In the genomic region with DNA sequence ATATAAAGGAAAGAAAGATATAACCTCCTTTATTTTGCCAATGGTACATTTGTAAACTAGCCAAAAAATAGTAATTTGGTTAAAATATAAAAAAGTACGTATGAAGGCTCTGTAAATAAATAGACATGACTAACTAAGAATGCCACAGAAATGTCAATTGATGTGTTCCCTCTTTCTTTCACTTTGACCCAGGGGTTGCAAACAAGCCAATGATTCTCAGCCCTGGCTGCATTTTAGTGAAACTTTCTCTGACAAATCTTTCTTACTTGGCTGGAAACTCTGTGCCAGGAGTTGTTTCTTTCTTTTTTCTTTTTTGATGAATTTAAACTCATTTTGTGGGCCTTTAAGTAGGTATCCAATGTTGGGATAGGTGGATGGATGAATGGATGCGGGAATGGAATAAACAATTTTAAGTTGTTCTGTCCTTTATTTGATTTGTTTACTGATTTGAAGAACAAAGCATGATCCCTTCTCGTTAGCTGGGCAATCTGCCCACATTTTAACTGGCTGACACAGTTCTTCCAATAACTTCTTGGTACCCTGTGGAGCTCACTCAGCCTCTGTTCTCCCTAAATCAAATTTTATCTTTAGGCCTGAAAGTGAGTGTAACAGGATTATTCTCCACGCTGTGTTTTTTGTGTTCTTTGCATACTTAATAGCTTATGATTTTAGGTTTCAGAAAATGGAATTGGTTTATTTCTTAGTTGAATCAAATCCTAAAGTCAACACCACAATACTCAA, we compare ENCODE assay signal across 12 cellular contexts. TPM values are rescaled to one million over a fixed set of nuclear protein-coding genes. Genes with fewer than 3 reads are reported as not detected.
A peak's percentile ranks its signal among the peaks of the same experiment; 100 is the strongest.
DNase-seq lines count a peak whose midpoint lies in the region; ATAC-seq, FAIRE-seq and TF ChIP-seq lines count a peak whose summit lies in the region.
"Had no signal": no experiment of that assay in that cellular context is flagged by ENCODE, and none has a peak within 500 bp of the region (broad histone marks: within the 10 kb centered on the region; RNA-seq: fewer than 3 reads in every experiment).

No MANE protein-coding gene starts in this region.

- TF ChIP-seq CTCF in astrocyte (IDR thresholded peaks at IDR 0.05; ENCODE audit: insufficient read depth, low read depth, low read length) (no peak), kidney (IDR thresholded peaks at IDR 0.05; ENCODE audit: borderline replicate concordance, extremely low read depth, insufficient read depth) (no peak), testis (IDR thresholded peaks at IDR 0.05) (no peak)

- H3K4me3 ChIP-seq in astrocyte (ENCODE audit: insufficient read depth, low read depth, low read length) (no peak overlapping the region), kidney (ENCODE audit: low read length in 2 of 2) (peak overlapping the region in 1 of 2 donors; percentile 0), testis (no peak overlapping the region)

- H3K4me1 ChIP-seq in astrocyte (ENCODE audit: insufficient read depth, low read length) (peaks cover 4% of the 10 kb centered on the region), kidney (ENCODE audit: control insufficient read depth in 1 of 2, insufficient read depth in 1 of 2, low read depth in 1 of 2, low read length in 2 of 2) (peaks cover 0 to 4% of the 10 kb centered on the region in 2 donors), testis (no peaks in the 10 kb centered on the region)

- no peaks in the 10 kb centered on the region for H3K36me3 Mint-ChIP-seq in astrocyte (ENCODE audit: low read depth, unreplicated experiment)
- H3K36me3 Mint-ChIP-seq in activated naive CD8-positive, alpha-beta T cell treated with anti-CD3 and anti-CD28 coated beads for 36 hours = no peaks in the 10 kb centered on the region
- H3K36me3 Mint-ChIP-seq: activated naive CD8-positive, alpha-beta T cell treated with anti-CD3 and anti-CD28 coated beads, Interleukin-2, amount 10 ng/mL, durations not matched to agents 7 days and 5 days had no signal

- no peaks in the 10 kb centered on the region for H3K4me1 Mint-ChIP-seq in astrocyte (ENCODE audit: low read depth, unreplicated experiment)
- H3K4me1 Mint-ChIP-seq in activated naive CD8-positive, alpha-beta T cell treated with anti-CD3 and anti-CD28 coated beads for 36 hours = no peaks in the 10 kb centered on the region
- H3K4me1 Mint-ChIP-seq: activated naive CD8-positive, alpha-beta T cell treated with anti-CD3 and anti-CD28 coated beads, Interleukin-2, amount 10 ng/mL, durations not matched to agents 7 days and 5 days had no signal

- no peaks in the 10 kb centered on the region for H4K20me1 ChIP-seq in astrocyte (ENCODE audit: insufficient read depth, low read length)

- H3K9ac ChIP-seq in astrocyte (ENCODE audit: low read length) (no peak overlapping the region), kidney (ENCODE audit: low read length in 2 of 2) (no peak overlapping the region)

- H2AFZ ChIP-seq in astrocyte (ENCODE audit: low read depth, low read length) = no peak overlapping the region

- ATAC-seq in HG02763 (IDR thresholded peaks at IDR 0.05; ENCODE audit: unreplicated experiment) (no peak), HG02642 (IDR thresholded peaks at IDR 0.05; ENCODE audit: poor library complexity, unreplicated experiment) (no peak)

- no peak overlapping the region for H3K27ac Mint-ChIP-seq in astrocyte (ENCODE audit: unreplicated experiment)
- H3K27ac Mint-ChIP-seq in activated naive CD8-positive, alpha-beta T cell treated with anti-CD3 and anti-CD28 coated beads for 36 hours = no peak overlapping the region
- H3K27ac Mint-ChIP-seq: activated naive CD8-positive, alpha-beta T cell treated with anti-CD3 and anti-CD28 coated beads, Interleukin-2, amount 10 ng/mL, durations not matched to agents 7 days and 5 days had no signal

- WGBS in testis, 2 donors = 35 to 37% methylated on average over 4 of the region's 4 CpGs

- no peak overlapping the region for H3K4me3 Mint-ChIP-seq in astrocyte (ENCODE audit: unreplicated experiment)
- H3K4me3 Mint-ChIP-seq in activated naive CD8-positive, alpha-beta T cell treated with anti-CD3 and anti-CD28 coated beads for 36 hours = no peak overlapping the region
- H3K4me3 Mint-ChIP-seq: activated naive CD8-positive, alpha-beta T cell treated with anti-CD3 and anti-CD28 coated beads, Interleukin-2, amount 10 ng/mL, durations not matched to agents 7 days and 5 days had no signal

- no peaks in the 10 kb centered on the region for H3K79me2 ChIP-seq in astrocyte (ENCODE audit: insufficient read depth, low read length)

- H3K36me3 ChIP-seq in astrocyte (ENCODE audit: insufficient read depth, low read length) (no peaks in the 10 kb centered on the region), kidney (ENCODE audit: control insufficient read depth in 1 of 2, insufficient read depth in 2 of 2, low read length in 2 of 2) (no peaks in the 10 kb centered on the region), testis (ENCODE audit: low read depth, missing control alignments) (no peaks in the 10 kb centered on the region)

- peak; percentile 52 for DNase-seq in DMS79 treated with DMSO at 0.1 percent for 48 hours (lab: John Stamatoyannopoulos, UW)
- no peak for DNase-seq in DMS79 (lab: John Stamatoyannopoulos, UW)
- DNase-seq in astrocyte (ENCODE audit: low read depth) = peak; percentile 52
- DNase-seq in kidney = no peak
- peak; percentile 28 for DNase-seq in testis
- DNase-seq in activated naive CD8-positive, alpha-beta T cell treated with anti-CD3 and anti-CD28 coated beads for 36 hours = no peak
- DNase-seq: 8988T; activated naive CD8-positive, alpha-beta T cell treated with anti-CD3 and anti-CD28 coated beads, Interleukin-2, amount 10 ng/mL, durations not matched to agents 7 days and 5 days; NCI-H187 treated with DMSO at 0.1 percent for 48 hours; T1000 had no signal

- H3K27me3 Mint-ChIP-seq in astrocyte (ENCODE audit: low read depth, unreplicated experiment) = no peaks in the 10 kb centered on the region
- H3K27me3 Mint-ChIP-seq in activated naive CD8-positive, alpha-beta T cell treated with anti-CD3 and anti-CD28 coated beads for 36 hours = no peaks in the 10 kb centered on the region

- intact Hi-C loops in kidney (cut with DNase I) (no loop called here), testis (cut with DNase I; ENCODE audit: low total_unique reads) (no loop called here)

- no peak for TF ChIP-seq POLR2A in testis (IDR thresholded peaks at IDR 0.05)

- H3K4me2 ChIP-seq in astrocyte (ENCODE audit: low read length) = peak overlapping the region; percentile 14

- no peak for FAIRE-seq in astrocyte (lab: Jason Lieb, UNC)
- peak; percentile 45 for FAIRE-seq in kidney (lab: Jason Lieb, UNC)

- H3K9me3 ChIP-seq in astrocyte (ENCODE audit: insufficient read depth, low read depth, low read length) (no peaks in the 10 kb centered on the region), kidney (ENCODE audit: control insufficient read depth in 1 of 2, low read length in 2 of 2) (no peaks in the 10 kb centered on the region), testis (no peaks in the 10 kb centered on the region)

- no peaks in the 10 kb centered on the region for H3K9me3 Mint-ChIP-seq in astrocyte (ENCODE audit: unreplicated experiment)
- no peaks in the 10 kb centered on the region for H3K9me3 Mint-ChIP-seq in activated naive CD8-positive, alpha-beta T cell treated with anti-CD3 and anti-CD28 coated beads for 36 hours
- H3K9me3 Mint-ChIP-seq: activated naive CD8-positive, alpha-beta T cell treated with anti-CD3 and anti-CD28 coated beads, Interleukin-2, amount 10 ng/mL, durations not matched to agents 7 days and 5 days had no signal

- H3K27ac ChIP-seq in astrocyte (ENCODE audit: low read depth, low read length) = no peak overlapping the region
- peak overlapping the region in 1 of 2 donors; percentile 51 for H3K27ac ChIP-seq in kidney (ENCODE audit: low read depth in 2 of 2, low read length in 2 of 2)
- no peak overlapping the region for H3K27ac ChIP-seq in testis

- no peaks in the 10 kb centered on the region for H3K27me3 ChIP-seq in astrocyte (ENCODE audit: insufficient read depth, low read length)
- H3K27me3 ChIP-seq in testis = no peaks in the 10 kb centered on the region

RNA-seq across cellular contexts. Expression of gene GCLC, which starts 58.6 kb away (rescaled TPM):
- total RNA-seq in astrocyte (26.9 and 31.6 TPM in 2 replicates), kidney (31.8 TPM), testis (10 to 100 TPM; 37.6 to 44.4 TPM)
- polyA plus RNA-seq in kidney (ENCODE audit: insufficient read depth, low read depth, low replicate concordance) (14.8 TPM), testis (ENCODE audit: insufficient read depth, low read depth, low replicate concordance) (20.1 TPM)
- total RNA-seq in activated naive CD8-positive, alpha-beta T cell treated with anti-CD3 and anti-CD28 coated beads for 36 hours = 10 to 100 TPM; 25.3 to 29.6 TPM

Comparison
In these comparisons a context has a peak if more than half of its experiments do, and no peak if none do; other contexts are left out.
1. DNase-seq: peak in DMS79 treated with DMSO at 0.1 percent for 48 hours (single experiment), astrocyte (single experiment) and testis (single experiment); none in DMS79 (single experiment), kidney (single experiment) and activated naive CD8-positive, alpha-beta T cell treated with anti-CD3 and anti-CD28 coated beads for 36 hours (single experiment).